Comparison of ENCODE assay signal across 27 cellular contexts in genomic region chr6:129110687-129111343, GRCh38.
DNase-seq lines count a peak whose midpoint lies in the region; ATAC-seq and TF ChIP-seq lines count a peak whose summit lies in the region.
"Had no signal": no experiment of that assay in that cellular context is flagged by ENCODE, and none has a peak within 500 bp of the region (broad histone marks: within the 10 kb centered on the region; RNA-seq: fewer than 3 reads in every experiment).

No MANE protein-coding gene starts in this region.

- no peaks in the 10 kb centered on the region for H3F3A ChIP-seq in MM.1S (ENCODE audit: insufficient read depth, low read length)

- TF ChIP-seq CTCF in HEK293 (tag by site-specific recombination; IDR thresholded peaks at IDR 0.05), result no peak
- no peak for TF ChIP-seq CTCF in epithelial cell of esophagus (IDR thresholded peaks at IDR 0.05; ENCODE audit: insufficient read depth, low read depth, low read length, missing control alignments)
- no peak for TF ChIP-seq CTCF in left lung (IDR thresholded peaks at IDR 0.05)
- no peak for TF ChIP-seq CTCF in MM.1S (IDR thresholded peaks at IDR 0.05; ENCODE audit: low read length)

- no peaks in the 10 kb centered on the region for H3K79me2 ChIP-seq in MM.1S (ENCODE audit: low read length)

- no peak overlapping the region for H3K4me2 ChIP-seq in MM.1S (ENCODE audit: low read depth, low read length)
- H3K4me2 ChIP-seq: BLaER1 treated with 17β-estradiol and CSF1 and Interleukin-3, amounts not matched to agents 10 nM and 100 nM had no signal

- H3K4me3 ChIP-seq in HEK293 (ENCODE audit: low read depth, low read length), result no peak overlapping the region
- H3K4me3 ChIP-seq in epithelial cell of esophagus (ENCODE audit: low read length), result no peak overlapping the region
- H3K4me3 ChIP-seq in left lung, result no peak overlapping the region
- H3K4me3 ChIP-seq in MM.1S (ENCODE audit: low read length), result no peak overlapping the region
- H3K4me3 ChIP-seq: BLaER1 treated with 17β-estradiol and CSF1 and Interleukin-3, amounts not matched to agents 10 nM and 100 nM; colonic mucosa; heart left ventricle; lung; prostate gland had no signal

- no peaks in the 10 kb centered on the region for H3K36me3 ChIP-seq in HEK293 (ENCODE audit: control insufficient read depth in 2 of 2, insufficient read depth in 1 of 2, low read length in 2 of 2)
- no peaks in the 10 kb centered on the region for H3K36me3 ChIP-seq in left lung
- H3K36me3 ChIP-seq in MM.1S (replicated peaks; ENCODE audit: insufficient read depth, low read length), result no peaks in the 10 kb centered on the region
- H3K36me3 ChIP-seq: BLaER1 treated with 17β-estradiol and CSF1 and Interleukin-3, amounts not matched to agents 10 nM and 100 nM; colonic mucosa; prostate gland had no signal

- H4K20me1 ChIP-seq in MM.1S (ENCODE audit: insufficient read depth, low read length), result no peaks in the 10 kb centered on the region
- H4K20me1 ChIP-seq: BLaER1 treated with 17β-estradiol and CSF1 and Interleukin-3, amounts not matched to agents 10 nM and 100 nM had no signal

- ATAC-seq in left lung (peak; percentile 83), HG03135 (IDR thresholded peaks at IDR 0.05; ENCODE audit: unreplicated experiment) (no peak)
- ATAC-seq: foreskin keratinocyte; HCT116; naive thymus-derived CD8-positive, alpha-beta T cell; Panc1; stimulated activated effector memory CD8-positive, alpha-beta T cell treated with anti-CD3 and anti-CD28 coated beads, Interleukin-12 subunit alpha, Interleukin-12 subunit beta, amount 100 ng/mL, for 72 hours had no signal

- CTCF ChIA-PET in HEK293 (lab: Yijun Ruan, JAX), result interaction anchor here (0.6 kb wide), 1 partner anchor 279 kb away, joined by 4 read pairs; no protein-coding TSS in a partner anchor

- DNase-seq in NCI-H2227 (lab: John Stamatoyannopoulos, UW; ENCODE audit: unreplicated experiment) (peak; percentile 60), epithelial cell of esophagus (ENCODE audit: low read depth) (peak; percentile 52), left lung (no peak), SIG-M5 (lab: John Stamatoyannopoulos, UW) (no peak), SKM-1 (lab: John Stamatoyannopoulos, UW; ENCODE audit: unreplicated experiment) (no peak), MM.1S (no peak)
- DNase-seq: activated CD4-positive, alpha-beta T cell treated with anti-CD3 and anti-CD28 coated beads for 48 hours; colonic mucosa; COR-L47; DMS53; effector CD4-positive, alpha-beta T cell; foreskin keratinocyte; heart left ventricle; kidney glomerular epithelial cell; naive thymus-derived CD8-positive, alpha-beta T cell; NCI-H1105 treated with DMSO at 0.1 percent for 48 hours; NCI-H2029 treated with DMSO at 0.1 percent for 48 hours; NCI-H774; nucleus accumbens had no signal

- H3K9me2 ChIP-seq in MM.1S (replicated peaks; ENCODE audit: insufficient read depth, low read length), result no peaks in the 10 kb centered on the region

- POLR2A ChIA-PET in HEK293 (lab: Yijun Ruan, JAX), result no interaction called here

- H2AFZ ChIP-seq in MM.1S (ENCODE audit: low read length), result no peak overlapping the region

- intact Hi-C loops in left lung (cut with DNase I), result no loop called here

- H3K4me1 ChIP-seq in HEK293 (ENCODE audit: control insufficient read depth, insufficient read depth, low read length), result no peaks in the 10 kb centered on the region
- no peaks in the 10 kb centered on the region for H3K4me1 ChIP-seq in left lung
- no peaks in the 10 kb centered on the region for H3K4me1 ChIP-seq in MM.1S (ENCODE audit: low read length)
- H3K4me1 ChIP-seq: colonic mucosa, foreskin keratinocyte, prostate gland had no signal

- H3K27me3 ChIP-seq in left lung, result no peaks in the 10 kb centered on the region
- H3K27me3 ChIP-seq in MM.1S (replicated peaks; ENCODE audit: insufficient read depth, low read length), result no peaks in the 10 kb centered on the region
- H3K27me3 ChIP-seq: BLaER1 treated with 17β-estradiol and CSF1 and Interleukin-3, amounts not matched to agents 10 nM and 100 nM; colonic mucosa; foreskin keratinocyte; heart left ventricle had no signal

- no peaks in the 10 kb centered on the region for H3K9me3 ChIP-seq in HEK293 (ENCODE audit: control insufficient read depth, insufficient read depth, low read depth, low read length)
- no peaks in the 10 kb centered on the region for H3K9me3 ChIP-seq in left lung
- H3K9me3 ChIP-seq in MM.1S (replicated peaks; ENCODE audit: insufficient read depth, low read length), result no peaks in the 10 kb centered on the region
- H3K9me3 ChIP-seq: BLaER1 treated with 17β-estradiol and CSF1 and Interleukin-3, amounts not matched to agents 10 nM and 100 nM; colonic mucosa; heart left ventricle; prostate gland had no signal

- H3K9ac ChIP-seq in MM.1S (ENCODE audit: low read length), result no peak overlapping the region
- H3K9ac ChIP-seq: BLaER1 treated with 17β-estradiol and CSF1 and Interleukin-3, amounts not matched to agents 10 nM and 100 nM had no signal

- H3K27ac ChIP-seq in HEK293 (ENCODE audit: extremely low read depth, low read depth, low read length) (no peak overlapping the region), left lung (peak overlapping the region in 1 of 2 donors; percentile 29), MM.1S (ENCODE audit: low read length) (no peak overlapping the region)
- H3K27ac ChIP-seq: BLaER1 treated with 17β-estradiol and CSF1 and Interleukin-3, amounts not matched to agents 10 nM and 100 nM; colonic mucosa; foreskin keratinocyte; prostate gland had no signal

TF ChIP-seq in HEK293, 187 proteins besides CTCF, POLR2A, EP300 and RAD21:
- no peak for TF ChIP-seq ZNF140 (tag by site-specific recombination; IDR thresholded peaks at IDR 0.05)
- TF ChIP-seq ZNF555 (tag by site-specific recombination; conservative IDR thresholded peaks at IDR 0.05), result no peak
- TF ChIP-seq ZNF777 (tag by site-specific recombination; IDR thresholded peaks at IDR 0.05; ENCODE audit: borderline replicate concordance), result no peak
- peak; percentile 52; the same call in 1 of the 2 replicates for TF ChIP-seq TCF7L2 (IDR thresholded peaks at IDR 0.05; ENCODE audit: borderline replicate concordance, low read depth, low read length)
- no peak for TF ChIP-seq ZNF549 (tag by site-specific recombination; IDR thresholded peaks at IDR 0.05)
TF ChIP-seq in HEK293: peak in this region for 1.

Comparison
In these comparisons a context has a peak if more than half of its experiments do, and no peak if none do; other contexts are left out.
1. DNase-seq: peak in NCI-H2227 (single experiment) and epithelial cell of esophagus (single experiment); none in left lung (0 of 2), SIG-M5 (single experiment), SKM-1 (single experiment) and MM.1S (single experiment).